ENCODE assay signal across 8 cellular contexts in genomic region chr19:49677232-49677881, GRCh38. TPM values are rescaled to one million over a fixed set of nuclear protein-coding genes. Genes with fewer than 3 reads are reported as not detected.
DNase-seq lines count a peak whose midpoint lies in the region; ATAC-seq and TF ChIP-seq lines count a peak whose summit lies in the region.

PRMT1 (plus strand) TSS chr19:49677271; CDS start chr19:49677281, 10 bp downstream.

- H3K4me3 Mint-ChIP-seq in CD4-positive, CD25-positive, alpha-beta regulatory T cell, result peak within 1 kb of the TSS; percentile 90 to 99 (median 98)

- peak within 1 kb of the TSS; percentile 99 to 100 (median 99) for H3K27ac Mint-ChIP-seq in CD4-positive, CD25-positive, alpha-beta regulatory T cell

- H3K4me1 Mint-ChIP-seq in CD4-positive, CD25-positive, alpha-beta regulatory T cell, result peaks cover 5 to 53% (median 26%) of the 10 kb centered on the region in 4 donors

- H3K4me1 ChIP-seq in CD4-positive, CD25-positive, alpha-beta regulatory T cell (ENCODE audit: control insufficient read depth, insufficient read depth, low read length, poor library complexity, severe bottlenecking), result peaks cover 46% of the 10 kb centered on the region
- H3K4me1 ChIP-seq in HAP-1 (peaks cover 23% of the 10 kb centered on the region), liver (ENCODE audit: control insufficient read depth in 4 of 4, insufficient read depth in 4 of 4, low read length in 3 of 4) (peaks cover 2 to 38% (median 22%) of the 10 kb centered on the region in 4 donors)

- H3K9ac ChIP-seq in liver (ENCODE audit: low read depth in 1 of 2, low read length in 2 of 2), result peak within 1 kb of the TSS; percentile 82 to 98

- intact Hi-C loops in T-helper 2 cell treated with Interferon-gamma antibody and Interleukin-4, amounts not matched to agents 100 ng/mL and 5 ng/mL, for 36 hours (cut with micrococcal nuclease), result loop anchor here (2.0 kb wide), 2 partner anchors 89 to 181 kb away; partner anchors contain the start of genes AP2A1 and RPS11

- H3K36me3 ChIP-seq in CD4-positive, CD25-positive, alpha-beta regulatory T cell (ENCODE audit: control insufficient read depth, insufficient read depth, low read length), result peaks cover 9% of the 10 kb centered on the region
- H3K36me3 ChIP-seq in HAP-1 (replicated peaks) (peaks cover 16% of the 10 kb centered on the region), liver (ENCODE audit: control insufficient read depth in 4 of 4, insufficient read depth in 3 of 4, low read depth in 1 of 4, low read length in 3 of 4) (peaks cover 3 to 7% (median 6%) of the 10 kb centered on the region in 4 donors)

- under 1% methylated on average over 56 of the region's 56 CpGs for WGBS in liver

- no peaks in the 10 kb centered on the region for H3K27me3 ChIP-seq in CD4-positive, CD25-positive, alpha-beta regulatory T cell (ENCODE audit: control insufficient read depth, insufficient read depth, low read length)
- H3K27me3 ChIP-seq in HAP-1 (ENCODE audit: low read depth), result no peaks in the 10 kb centered on the region
- H3K27me3 ChIP-seq in liver (ENCODE audit: control insufficient read depth in 4 of 4, insufficient read depth in 4 of 4, low read length in 3 of 4), result no peaks in the 10 kb centered on the region

- TF ChIP-seq CTCF in coronary artery (IDR thresholded peaks at IDR 0.05) (no peak), liver (IDR thresholded peaks at IDR 0.05; ENCODE audit: low read depth, low read length, missing input control) (no peak)

- H3K4me3 ChIP-seq in CD4-positive, CD25-positive, alpha-beta regulatory T cell (ENCODE audit: low read depth, low read length), result peak within 1 kb of the TSS; percentile 86
- H3K4me3 ChIP-seq in HAP-1 (peak within 1 kb of the TSS; percentile 96), coronary artery (peak within 1 kb of the TSS; percentile 97), liver (ENCODE audit: low read depth in 1 of 3, low read length in 3 of 3) (peak within 1 kb of the TSS; percentile 74 to 94 (median 85))

- H3K27ac ChIP-seq in CD4-positive, CD25-positive, alpha-beta regulatory T cell (ENCODE audit: insufficient read depth, low read length, poor library complexity, severe bottlenecking), result peak within 1 kb of the TSS; percentile 98
- peak within 1 kb of the TSS; percentile 86 to 97 for H3K27ac ChIP-seq in coronary artery
- H3K27ac ChIP-seq in liver (ENCODE audit: low read depth in 1 of 2, low read length in 2 of 2), result peak within 1 kb of the TSS; percentile 91 to 93

- H3K9me3 Mint-ChIP-seq in CD4-positive, CD25-positive, alpha-beta regulatory T cell, result peaks cover 0 to 1% (median 0%) of the 10 kb centered on the region in 7 donors

- peak in 2 of 3 donors; percentile 52 to 73 for DNase-seq in CD4-positive, CD25-positive, alpha-beta regulatory T cell
- peak in 1 of 2 experiments; percentile 76 for DNase-seq in HAP-1 (ENCODE audit: low spot score in 2 of 2)
- no peak for DNase-seq in coronary artery (ENCODE audit: low spot score)
- peak; percentile 34 to 49 for DNase-seq in stimulated activated CD8-positive, alpha-beta memory T cell treated with anti-CD3 and anti-CD28 coated beads, Interleukin-2, amount 100 ng/mL, for 48 hours (ENCODE audit: low read depth in 2 of 2)

- no peak for TF ChIP-seq RAD21 in liver (IDR thresholded peaks at IDR 0.05)

- H3K9me3 ChIP-seq in CD4-positive, CD25-positive, alpha-beta regulatory T cell (ENCODE audit: control insufficient read depth in 2 of 2, low read length in 2 of 2), result no peaks in the 10 kb centered on the region
- H3K9me3 ChIP-seq in HAP-1 (no peaks in the 10 kb centered on the region), liver (ENCODE audit: control insufficient read depth in 4 of 4, low read length in 3 of 4) (no peaks in the 10 kb centered on the region)

- in situ Hi-C loops in HAP-1 (cut with MboI; ENCODE audit: low sequenced_read_pairs), result loop anchor here (10.0 kb wide), 1 partner anchor 83 kb away; the partner anchor contains the start of gene PRR12

- peaks cover 9% of the 10 kb centered on the region for H3K27me3 Mint-ChIP-seq in CD4-positive, CD25-positive, alpha-beta regulatory T cell

- ATAC-seq in CD4-positive, CD25-positive, alpha-beta regulatory T cell (ENCODE audit: low read depth in 2 of 2), result peak; percentile 4 to 7
- no peak for ATAC-seq in GM21825 (IDR thresholded peaks at IDR 0.05; ENCODE audit: unreplicated experiment)
- ATAC-seq in GM21360 (IDR thresholded peaks at IDR 0.05; ENCODE audit: unreplicated experiment), result no peak

- H3K36me3 Mint-ChIP-seq in CD4-positive, CD25-positive, alpha-beta regulatory T cell, result no peaks in the 10 kb centered on the region

TF ChIP-seq in liver, 16 proteins besides CTCF, POLR2A, EP300 and RAD21:
- TF ChIP-seq JUND (IDR thresholded peaks at IDR 0.05) (peak in 1 of 2 donors; percentile 6), NR2F2 (IDR thresholded peaks at IDR 0.05) (no peak), YY1 (IDR thresholded peaks at IDR 0.05) (no peak), MAX (IDR thresholded peaks at IDR 0.05) (peak; percentile 20), TAF1 (conservative IDR thresholded peaks at IDR 0.05) (no peak), RXRA (IDR thresholded peaks at IDR 0.05) (peak in 1 of 2 donors; percentile 25), SP1 (IDR thresholded peaks at IDR 0.05) (peak; percentile 12), HNF4A (conservative IDR thresholded peaks at IDR 0.05) (no peak), EGR1 (IDR thresholded peaks at IDR 0.05; ENCODE audit: low read depth in 2 of 2) (peak in 1 of 2 donors; percentile 15)

RNA-seq across cellular contexts. Expression of gene PRMT1, which starts in this region (rescaled TPM):
- 59.2 TPM for total RNA-seq in CD4-positive, CD25-positive, alpha-beta regulatory T cell
- polyA plus RNA-seq in CD4-positive, CD25-positive, alpha-beta regulatory T cell, result 100 to 1,000 TPM; 101 to 118 (median 105) TPM
- total RNA-seq in T-helper 2 cell treated with Interferon-gamma antibody and Interleukin-4, amounts not matched to agents 100 ng/mL and 5 ng/mL, for 36 hours, result 173 and 187 TPM in 2 replicates
- total RNA-seq in liver, result 10 to 100 TPM; 61.6 to 67.2 TPM
- 10 to 100 TPM; 35.1 to 46.0 TPM for polyA plus RNA-seq in liver

Comparison
In these comparisons a context has a peak if more than half of its experiments do, and no peak if none do; other contexts are left out.
1. ATAC-seq: peak in CD4-positive, CD25-positive, alpha-beta regulatory T cell (2 of 2); none in GM21825 (single experiment) and GM21360 (single experiment).
2. Peak in every context shown above with its lines, with median percentiles within 50 percentile points of each other: H3K27ac ChIP-seq and H3K4me3 ChIP-seq.